8 cellular contexts compared by ENCODE assay signal in genomic region chr11:4093519-4094347, GRCh38. TPM values are rescaled to one million over a fixed set of nuclear protein-coding genes. Genes with fewer than 3 reads are reported as not detected.
DNase-seq lines count a peak whose midpoint lies in the region; ATAC-seq, FAIRE-seq and TF ChIP-seq lines count a peak whose summit lies in the region.

No MANE protein-coding gene starts in this region.

- H3K27ac ChIP-seq in BLaER1 (peak overlapping the region; percentile 86), angular gyrus (ENCODE audit: low read depth, low read length) (peak overlapping the region; percentile 83), kidney (ENCODE audit: low read depth in 2 of 2, low read length in 2 of 2) (peak overlapping the region; percentile 82 to 87), testis (peak overlapping the region; percentile 91 to 96)

- peak overlapping the region; percentile 82 for H3K4me3 ChIP-seq in BLaER1
- H3K4me3 ChIP-seq in kidney (ENCODE audit: low read length in 2 of 2), result peak overlapping the region; percentile 76 to 78
- H3K4me3 ChIP-seq in testis, result peak overlapping the region; percentile 79 to 81

- FAIRE-seq in kidney (lab: Jason Lieb, UNC), result no peak

- DNase-seq in kidney, result no peak
- DNase-seq in testis, result no peak
- DNase-seq in UCSD-AML1 (lab: John Stamatoyannopoulos, UW; ENCODE audit: unreplicated experiment), result no peak
- DNase-seq in central memory CD4-positive, alpha-beta T cell, result no peak
- no peak for DNase-seq in activated gamma-delta T cell (lab: John Stamatoyannopoulos, UW)

- intact Hi-C loops in kidney (cut with DNase I), result no loop called here
- intact Hi-C loops in testis (cut with DNase I; ENCODE audit: low total_unique reads), result no loop called here

- peaks cover 14% of the 10 kb centered on the region for H3K36me3 ChIP-seq in BLaER1
- no peaks in the 10 kb centered on the region for H3K36me3 ChIP-seq in kidney (ENCODE audit: control insufficient read depth in 1 of 2, insufficient read depth in 2 of 2, low read length in 2 of 2)
- H3K36me3 ChIP-seq in testis (ENCODE audit: low read depth, missing control alignments), result no peaks in the 10 kb centered on the region

- ATAC-seq in HG03439 (IDR thresholded peaks at IDR 0.05; ENCODE audit: unreplicated experiment), result peak; percentile 5

- H3K4me1 ChIP-seq in BLaER1 (peaks cover 55% of the 10 kb centered on the region), kidney (ENCODE audit: control insufficient read depth in 1 of 2, insufficient read depth in 1 of 2, low read depth in 1 of 2, low read length in 2 of 2) (peaks cover 0 to 6% of the 10 kb centered on the region in 2 donors), testis (peaks cover 13% of the 10 kb centered on the region)

- H3K4me2 ChIP-seq in BLaER1, result peak overlapping the region; percentile 83

- H3K27me3 ChIP-seq in BLaER1 (no peaks in the 10 kb centered on the region), testis (no peaks in the 10 kb centered on the region)

- TF ChIP-seq POLR2A in testis (IDR thresholded peaks at IDR 0.05), result no peak

- 49 to 51% methylated on average over 24 to 25 of the region's 25 CpGs for WGBS in testis, 2 donors

- H3K9ac ChIP-seq in BLaER1 (peak overlapping the region; percentile 88), kidney (ENCODE audit: low read length in 2 of 2) (peak overlapping the region; percentile 66 to 96)

- H4K20me1 ChIP-seq in BLaER1, result no peaks in the 10 kb centered on the region

- TF ChIP-seq CTCF in kidney (IDR thresholded peaks at IDR 0.05; ENCODE audit: borderline replicate concordance, extremely low read depth, insufficient read depth) (no peak), testis (IDR thresholded peaks at IDR 0.05) (no peak)

- H3K9me3 ChIP-seq in BLaER1 (no peaks in the 10 kb centered on the region), kidney (ENCODE audit: control insufficient read depth in 1 of 2, low read length in 2 of 2) (no peaks in the 10 kb centered on the region), testis (no peaks in the 10 kb centered on the region)

RNA-seq across cellular contexts. Expression of gene RRM1, which starts 0.9 kb away (rescaled TPM):
- total RNA-seq in kidney (33.0 TPM), testis (10 to 100 TPM; 31.4 to 48.3 TPM)
- polyA plus RNA-seq in kidney (ENCODE audit: insufficient read depth, low read depth, low replicate concordance) (17.7 TPM), testis (ENCODE audit: insufficient read depth, low read depth, low replicate concordance) (45.9 TPM)
